ENCODE assay signal across 8 cellular contexts in the genomic region with DNA sequence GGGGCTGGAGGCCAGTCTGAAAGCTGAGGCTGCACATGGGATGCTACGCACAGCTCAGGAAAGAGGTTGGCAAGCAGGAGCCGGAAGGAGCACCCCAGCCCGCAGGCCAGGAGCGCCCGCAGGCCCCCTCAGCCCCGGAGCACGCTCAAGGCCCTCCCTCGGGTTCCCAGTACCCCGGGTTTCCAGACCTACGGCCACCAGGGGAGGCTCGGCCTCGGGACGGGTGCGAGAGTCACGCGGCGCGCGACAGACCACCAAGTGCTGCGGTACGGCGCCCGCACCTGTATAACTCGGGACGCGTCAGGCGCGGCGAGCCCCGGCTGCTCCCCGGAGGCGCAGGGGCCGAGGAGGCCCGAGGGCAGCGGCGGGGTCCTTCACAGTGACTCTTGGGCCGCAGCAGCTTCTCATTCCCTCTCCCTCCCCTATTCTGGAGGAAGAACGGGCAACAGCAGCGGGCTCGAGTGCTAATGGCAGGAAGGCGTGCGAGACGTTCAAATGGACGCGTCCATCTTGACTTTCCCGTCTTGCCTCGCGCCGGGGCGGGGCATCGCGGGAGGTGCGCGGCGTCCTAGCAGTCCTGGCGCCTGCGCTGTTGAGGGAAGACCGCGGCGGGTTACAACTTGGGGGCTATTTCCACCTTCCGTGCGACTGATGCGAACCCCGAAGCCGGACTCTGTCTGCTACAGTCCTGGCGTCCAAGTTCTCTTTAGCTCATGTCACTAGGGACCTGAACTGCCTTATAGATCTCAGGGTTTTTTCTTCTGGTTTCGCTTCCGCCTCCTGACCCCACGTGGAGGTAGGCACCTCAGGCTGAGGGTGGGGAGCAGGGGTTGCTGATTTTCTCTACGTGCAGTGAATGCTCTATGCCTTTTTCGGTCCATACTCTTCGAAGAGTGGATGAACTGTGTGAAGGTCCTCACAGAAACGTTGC. TPM values are rescaled to one million over a fixed set of nuclear protein-coding genes. Genes with fewer than 3 reads are reported as not detected.
A peak's percentile ranks its signal among the peaks of the same experiment; 100 is the strongest.
DNase-seq lines count a peak whose midpoint lies in the region; ATAC-seq, FAIRE-seq and TF ChIP-seq lines count a peak whose summit lies in the region.

A gene with protein sequence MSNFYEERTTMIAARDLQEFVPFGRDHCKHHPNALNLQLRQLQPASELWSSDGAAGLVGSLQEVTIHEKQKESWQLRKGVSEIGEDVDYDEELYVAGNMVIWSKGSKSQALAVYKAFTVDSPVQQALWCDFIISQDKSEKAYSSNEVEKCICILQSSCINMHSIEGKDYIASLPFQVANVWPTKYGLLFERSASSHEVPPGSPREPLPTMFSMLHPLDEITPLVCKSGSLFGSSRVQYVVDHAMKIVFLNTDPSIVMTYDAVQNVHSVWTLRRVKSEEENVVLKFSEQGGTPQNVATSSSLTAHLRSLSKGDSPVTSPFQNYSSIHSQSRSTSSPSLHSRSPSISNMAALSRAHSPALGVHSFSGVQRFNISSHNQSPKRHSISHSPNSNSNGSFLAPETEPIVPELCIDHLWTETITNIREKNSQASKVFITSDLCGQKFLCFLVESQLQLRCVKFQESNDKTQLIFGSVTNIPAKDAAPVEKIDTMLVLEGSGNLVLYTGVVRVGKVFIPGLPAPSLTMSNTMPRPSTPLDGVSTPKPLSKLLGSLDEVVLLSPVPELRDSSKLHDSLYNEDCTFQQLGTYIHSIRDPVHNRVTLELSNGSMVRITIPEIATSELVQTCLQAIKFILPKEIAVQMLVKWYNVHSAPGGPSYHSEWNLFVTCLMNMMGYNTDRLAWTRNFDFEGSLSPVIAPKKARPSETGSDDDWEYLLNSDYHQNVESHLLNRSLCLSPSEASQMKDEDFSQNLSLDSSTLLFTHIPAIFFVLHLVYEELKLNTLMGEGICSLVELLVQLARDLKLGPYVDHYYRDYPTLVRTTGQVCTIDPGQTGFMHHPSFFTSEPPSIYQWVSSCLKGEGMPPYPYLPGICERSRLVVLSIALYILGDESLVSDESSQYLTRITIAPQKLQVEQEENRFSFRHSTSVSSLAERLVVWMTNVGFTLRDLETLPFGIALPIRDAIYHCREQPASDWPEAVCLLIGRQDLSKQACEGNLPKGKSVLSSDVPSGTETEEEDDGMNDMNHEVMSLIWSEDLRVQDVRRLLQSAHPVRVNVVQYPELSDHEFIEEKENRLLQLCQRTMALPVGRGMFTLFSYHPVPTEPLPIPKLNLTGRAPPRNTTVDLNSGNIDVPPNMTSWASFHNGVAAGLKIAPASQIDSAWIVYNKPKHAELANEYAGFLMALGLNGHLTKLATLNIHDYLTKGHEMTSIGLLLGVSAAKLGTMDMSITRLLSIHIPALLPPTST (N-terminal part only) (minus strand): TSS at position 533 of the 931 bp plus-strand sequence. CDS start 3,368 bp downstream, outside the sequence.

- peak; percentile 15 for TF ChIP-seq CTCF in HepG2 (CRISPR knock-in tag; IDR thresholded peaks at IDR 0.05)

- peak within 1 kb of the TSS; percentile 78 for H3K4me2 ChIP-seq in BLaER1
- H3K4me2 ChIP-seq in HepG2 (ENCODE audit: low read depth, low read length): peak within 1 kb of the TSS; percentile 80

- CTCF ChIA-PET in activated CD4-positive, alpha-beta T cell treated with anti-CD3 and anti-CD28 coated beads, Interleukin-2, amount 10 ng/mL, durations not matched to agents 7 days and 5 days (lab: Charles Lee): interaction anchor here (0.6 to 1.4 kb wide), 4 partner anchors 9 to 203 kb away, joined by 3 to 5 read pairs (median 4); no protein-coding TSS in a partner anchor
- CTCF ChIA-PET in HepG2 (lab: Yijun Ruan, JAX; ENCODE audit: low intra/inter-chr PET ratio, low total read pairs): interaction anchor here (1.0 kb wide), 1 partner anchor 165 kb away, joined by 5 read pairs; no protein-coding TSS in a partner anchor

- H3K4me1 ChIP-seq in BLaER1 (peaks cover 11% of the 10 kb centered on the region), HepG2 (ENCODE audit: insufficient read depth, low read length) (peaks cover 26% of the 10 kb centered on the region)

- no peaks in the 10 kb centered on the region for H3K27me3 ChIP-seq in BLaER1
- no peaks in the 10 kb centered on the region; a peak in 1 of 5 replicates for H3K27me3 ChIP-seq in HepG2 (ENCODE audit: control insufficient read depth in 1 of 2, insufficient read depth in 2 of 2, low read length in 2 of 2)

- no peaks in the 10 kb centered on the region for H3K27me3 Mint-ChIP-seq in activated CD4-positive, alpha-beta T cell treated with anti-CD3 and anti-CD28 coated beads, Interleukin-2, amount 10 ng/mL, durations not matched to agents 7 days and 5 days
- no peaks in the 10 kb centered on the region for H3K27me3 Mint-ChIP-seq in dendritic cell treated with granulocyte-macrophage colony-stimulating factor and Interleukin-4, amounts not matched to agents 40 ng/mL and 50 ng/mL, for 4 days

- in situ Hi-C loops in HepG2 (cut with HindIII; ENCODE audit: extremely low pct_ligation_motif_present, low pct_unique_long_range_greater_than_20kb): no loop called here

- peaks cover 33% of the 10 kb centered on the region for H3K79me2 ChIP-seq in HepG2 (ENCODE audit: insufficient read depth, low read length)

- intact Hi-C loops in dendritic cell treated with granulocyte-macrophage colony-stimulating factor and Interleukin-4, amounts not matched to agents 40 ng/mL and 50 ng/mL, for 4 days (cut with micrococcal nuclease): no loop called here
- intact Hi-C loops in HepG2 (cut with micrococcal nuclease; ENCODE audit: unreplicated experiment): loop anchor here (10.0 kb wide), 1 partner anchor 371 kb away; a partner anchor contains a TSS

- peaks cover 22% of the 10 kb centered on the region for H3K36me3 ChIP-seq in BLaER1
- peaks cover 1 to 12% of the 10 kb centered on the region in 2 experiments; a peak in 2 of 5 replicates for H3K36me3 ChIP-seq in HepG2 (replicated peaks in 1 of 2; ENCODE audit: control insufficient read depth in 1 of 2, insufficient read depth in 2 of 2, low read length in 2 of 2)

- peaks cover 3% of the 10 kb centered on the region for H3K36me3 Mint-ChIP-seq in activated CD4-positive, alpha-beta T cell treated with anti-CD3 and anti-CD28 coated beads, Interleukin-2, amount 10 ng/mL, durations not matched to agents 7 days and 5 days (ENCODE audit: low read depth)
- peaks cover 23% of the 10 kb centered on the region for H3K36me3 Mint-ChIP-seq in dendritic cell treated with granulocyte-macrophage colony-stimulating factor and Interleukin-4, amounts not matched to agents 40 ng/mL and 50 ng/mL, for 4 days (ENCODE audit: low read depth)

- POLR2A ChIA-PET in activated CD4-positive, alpha-beta T cell treated with anti-CD3 and anti-CD28 coated beads, Interleukin-2, amount 10 ng/mL, durations not matched to agents 7 days and 5 days (lab: Charles Lee): no interaction called here
- POLR2A ChIA-PET in HepG2 (lab: Yijun Ruan, JAX): interaction anchor here (0.7 to 3.5 kb wide), 9 partner anchors 9 to 174 kb away, joined by 3 to 27 read pairs (median 4); a partner anchor contains a TSS

- H3K9me3 ChIP-seq in BLaER1 (no peaks in the 10 kb centered on the region), HepG2 (ENCODE audit: low read length) (no peaks in the 10 kb centered on the region)

- H3K9ac ChIP-seq in BLaER1 (peak within 1 kb of the TSS; percentile 94), HepG2 (ENCODE audit: insufficient read depth, low read depth, low read length) (peak within 1 kb of the TSS; percentile 89)

- TSS peak; percentile 96 for BruUV-seq in HepG2 (replicated peaks; lab: Mats Ljungman, UMichigan)

- WGBS in HepG2 (ENCODE audit: low lambda C conversion rate): under 1% methylated on average over 42 of the region's 73 CpGs

- TF ChIP-seq POLR2A in HepG2 (IDR thresholded peaks at IDR 0.05; ENCODE audit: insufficient read depth in 1 of 2, low read depth in 2 of 2, low read length in 2 of 2): peak; percentile 97 to 99

- H3K4me3 Mint-ChIP-seq in activated CD4-positive, alpha-beta T cell treated with anti-CD3 and anti-CD28 coated beads, Interleukin-2, amount 10 ng/mL, durations not matched to agents 7 days and 5 days: peak within 1 kb of the TSS; percentile 96
- H3K4me3 Mint-ChIP-seq in dendritic cell treated with granulocyte-macrophage colony-stimulating factor and Interleukin-4, amounts not matched to agents 40 ng/mL and 50 ng/mL, for 4 days: peak within 1 kb of the TSS; percentile 92

- peak; percentile 90 for ATAC-seq in HG03432 (IDR thresholded peaks at IDR 0.05; ENCODE audit: unreplicated experiment)
- ATAC-seq in HepG2: peak; percentile 96

- TF ChIP-seq EP300 in HepG2 (IDR thresholded peaks at IDR 0.05; ENCODE audit: low read depth in 2 of 2, low read length in 2 of 2): no peak; a peak in 1 of 4 replicates
- TF ChIP-seq EP300 in HepG2 (CRISPR knock-in tag; IDR thresholded peaks at IDR 0.05; ENCODE audit: borderline replicate concordance): peak; percentile 32; the same call in 1 of the 2 replicates

- DNase-seq in GM19238 (ENCODE audit: insufficient read length, low spot score) (peak; percentile 66), NCI-H524 treated with DMSO at 0.1 percent for 48 hours (lab: John Stamatoyannopoulos, UW) (peak; percentile 45), HepG2 (ENCODE audit: low spot score) (peak; percentile 85)
- peak; percentile 89 for DNase-seq in activated CD4-positive, alpha-beta T cell treated with anti-CD3 and anti-CD28 coated beads, Interleukin-2, amount 10 ng/mL, durations not matched to agents 7 days and 5 days
- DNase-seq in stimulated activated CD4-positive, alpha-beta T cell treated with anti-CD3 and anti-CD28 coated beads, Interleukin-2, amount 100 ng/mL, for 48 hours: peak; percentile 81 to 82

- no peak for FAIRE-seq in HepG2 (lab: Jason Lieb, UNC)

- H3K4me3 ChIP-seq in BLaER1 (peak within 1 kb of the TSS; percentile 91), HepG2 (replicated peaks in 1 of 3; ENCODE audit: insufficient read depth in 1 of 3, low read depth in 2 of 3, low read length in 3 of 3) (peak within 1 kb of the TSS; percentile 89 to 97 (median 96))

- H3K9me3 Mint-ChIP-seq in activated CD4-positive, alpha-beta T cell treated with anti-CD3 and anti-CD28 coated beads, Interleukin-2, amount 10 ng/mL, durations not matched to agents 7 days and 5 days: no peaks in the 10 kb centered on the region
- H3K9me3 Mint-ChIP-seq in dendritic cell treated with granulocyte-macrophage colony-stimulating factor and Interleukin-4, amounts not matched to agents 40 ng/mL and 50 ng/mL, for 4 days: no peaks in the 10 kb centered on the region

- TF ChIP-seq RAD21 in HepG2 (CRISPR knock-in tag; IDR thresholded peaks at IDR 0.05): peak; percentile 53

- H3K27ac ChIP-seq in BLaER1: peak within 1 kb of the TSS; percentile 95
- H3K27ac ChIP-seq in HepG2 (ENCODE audit: extremely low read length, insufficient read depth, low read length): peak within 1 kb of the TSS; percentile 87

- H4K20me1 ChIP-seq in BLaER1: no peaks in the 10 kb centered on the region
- no peaks in the 10 kb centered on the region for H4K20me1 ChIP-seq in HepG2 (ENCODE audit: insufficient read depth, low read length)

- peak within 1 kb of the TSS; percentile 91 for H2AFZ ChIP-seq in HepG2 (ENCODE audit: low read length)

- H3K27ac Mint-ChIP-seq in activated CD4-positive, alpha-beta T cell treated with anti-CD3 and anti-CD28 coated beads, Interleukin-2, amount 10 ng/mL, durations not matched to agents 7 days and 5 days: peak within 1 kb of the TSS; percentile 94
- H3K27ac Mint-ChIP-seq in dendritic cell treated with granulocyte-macrophage colony-stimulating factor and Interleukin-4, amounts not matched to agents 40 ng/mL and 50 ng/mL, for 4 days: peak within 1 kb of the TSS; percentile 89

- H3K4me1 Mint-ChIP-seq in activated CD4-positive, alpha-beta T cell treated with anti-CD3 and anti-CD28 coated beads, Interleukin-2, amount 10 ng/mL, durations not matched to agents 7 days and 5 days: peaks cover 24% of the 10 kb centered on the region
- peaks cover 11% of the 10 kb centered on the region for H3K4me1 Mint-ChIP-seq in dendritic cell treated with granulocyte-macrophage colony-stimulating factor and Interleukin-4, amounts not matched to agents 40 ng/mL and 50 ng/mL, for 4 days (ENCODE audit: low read depth)

RNA-seq across cellular contexts. Expression of the gene that starts here (rescaled TPM):
- total RNA-seq in activated CD4-positive, alpha-beta T cell treated with anti-CD3 and anti-CD28 coated beads, Interleukin-2, amount 10 ng/mL, durations not matched to agents 7 days and 5 days: 10 to 100 TPM; 55.1 to 62.9 TPM
- total RNA-seq in HepG2 (2016; rRNA removed; fragmentation: Illumina TruSeq; extraction: Trizol): 89.7 and 109 TPM in 2 replicates
- total RNA-seq in HepG2 (2016; cell fraction: cytosol; rRNA removed; fragmentation: Illumina TruSeq; extraction: Trizol; ENCODE audit: low read depth): 23.1 and 23.4 TPM in 2 replicates
- total RNA-seq in HepG2 (2016; cell fraction: insoluble cytoplasmic fraction; rRNA removed; fragmentation: Illumina TruSeq; extraction: Trizol): 86.7 and 103 TPM in 2 replicates
- total RNA-seq in HepG2 (2016; cell fraction: membrane; rRNA removed; fragmentation: Illumina TruSeq; extraction: Trizol): 38.6 and 43.3 TPM in 2 replicates
- 120 and 143 TPM in 2 replicates for total RNA-seq in HepG2 (2016; cell fraction: nucleus; rRNA removed; fragmentation: Illumina TruSeq; extraction: Trizol)
- 42.9 and 50.0 TPM in 2 replicates for polyA plus RNA-seq in HepG2 (2011; rRNA removed)
- 36.9 and 41.2 TPM in 2 replicates for polyA plus RNA-seq in HepG2 (2011; cell fraction: cytosol; rRNA removed)
- polyA plus RNA-seq in HepG2 (2011; cell fraction: nucleus; rRNA removed): 48.7 and 54.2 TPM in 2 replicates
- 35.3 and 41.2 TPM in 2 replicates for polyA plus RNA-seq in HepG2 (2012)
- polyA plus RNA-seq in HepG2 (2016; cell fraction: cytosol; fragmentation: Illumina TruSeq; extraction: Trizol; ENCODE audit: low read depth): 7.8 and 8.5 TPM in 2 replicates
- polyA plus RNA-seq in HepG2 (2016; cell fraction: insoluble cytoplasmic fraction; fragmentation: Illumina TruSeq; extraction: Trizol; ENCODE audit: low read depth): 40.8 and 44.3 TPM in 2 replicates
- polyA plus RNA-seq in HepG2 (2016; cell fraction: membrane; fragmentation: Illumina TruSeq; extraction: Trizol; ENCODE audit: low read depth): 10.7 and 11.8 TPM in 2 replicates
- 53.7 and 58.1 TPM in 2 replicates for polyA plus RNA-seq in HepG2 (2016; cell fraction: nucleus; fragmentation: Illumina TruSeq; extraction: Trizol; ENCODE audit: insufficient read depth, low read depth)
- 94.0 and 137 TPM in 2 replicates for polyA minus RNA-seq in HepG2 (2011; rRNA and poly(A)+ RNA removed; ENCODE audit: low replicate concordance)
- polyA minus RNA-seq in HepG2 (2011; cell fraction: cytosol; rRNA and poly(A)+ RNA removed): 65.4 and 74.5 TPM in 2 replicates
- 223 and 242 TPM in 2 replicates for polyA minus RNA-seq in HepG2 (2011; cell fraction: nucleus; rRNA and poly(A)+ RNA removed)

Comparison
In these comparisons a context has a peak if more than half of its experiments do, and no peak if none do; other contexts are left out.
1. Peak in every context shown above with its lines: DNase-seq, ATAC-seq, H3K4me3 ChIP-seq and H3K27ac ChIP-seq.